ENCODE assay signal across 1 cellular context in the genomic region with DNA sequence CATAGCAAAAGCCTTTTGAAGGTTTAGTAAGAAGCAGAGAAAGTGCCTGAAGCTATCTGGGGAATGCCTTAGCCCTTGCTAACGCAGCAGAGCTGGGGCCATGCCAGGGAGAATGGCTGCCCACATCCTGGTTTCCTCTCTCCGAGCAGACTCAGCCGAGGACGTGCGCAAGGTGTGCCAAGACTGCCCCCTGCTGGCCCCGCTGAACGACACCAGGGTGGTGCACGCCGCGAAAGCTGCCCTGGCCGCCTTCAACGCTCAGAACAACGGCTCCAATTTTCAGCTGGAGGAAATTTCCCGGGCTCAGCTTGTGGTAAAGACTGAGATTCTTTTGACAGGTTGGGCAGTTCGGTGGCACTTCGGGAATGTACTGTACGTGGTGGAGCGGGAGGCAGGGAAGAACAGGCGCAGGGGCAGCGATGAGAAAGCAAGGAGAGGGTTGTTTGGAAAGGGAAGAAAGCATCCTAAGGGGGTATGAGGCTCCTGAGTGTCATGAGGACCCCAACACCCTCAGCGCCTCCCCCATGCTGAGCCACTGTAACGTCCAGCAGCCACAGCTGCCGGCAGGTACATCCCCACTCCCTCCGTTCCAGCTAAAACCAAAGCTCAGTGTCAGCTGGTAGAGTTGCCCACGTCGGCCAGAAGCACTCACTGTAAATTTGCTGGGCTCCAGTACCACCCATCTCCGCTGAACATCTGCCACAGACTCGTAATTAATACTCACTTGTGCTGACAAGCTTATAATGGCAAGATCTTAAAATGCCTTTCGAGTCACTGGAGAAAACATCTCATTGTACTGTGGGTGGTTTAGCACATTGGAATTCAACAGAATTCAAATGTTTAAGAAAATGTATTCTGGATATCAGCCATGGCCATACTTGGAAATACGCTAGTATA.
TF ChIP-seq lines count a peak whose summit lies in the region.

No MANE protein-coding gene starts in this region.

TF ChIP-seq in HepG2, 621 proteins besides CTCF, POLR2A, EP300 and RAD21 (continued from another document and continues in another):
- no peak for TF ChIP-seq ZNF142 (CRISPR knock-in tag; IDR thresholded peaks at IDR 0.05)
- no peak for TF ChIP-seq RFX5 (IDR thresholded peaks at IDR 0.05; ENCODE audit: low read depth, low read length)
- TF ChIP-seq ZNF597 (CRISPR knock-in tag; IDR thresholded peaks at IDR 0.05): no peak
- TF ChIP-seq HOXA3 (CRISPR knock-in tag; IDR thresholded peaks at IDR 0.05): peak; percentile 41; the same call in 1 of the 2 replicates
- no peak for TF ChIP-seq PTBP1 (IDR thresholded peaks at IDR 0.05; ENCODE audit: low read depth, low read length, poor library complexity, severe bottlenecking)
- TF ChIP-seq, protein P1, sequence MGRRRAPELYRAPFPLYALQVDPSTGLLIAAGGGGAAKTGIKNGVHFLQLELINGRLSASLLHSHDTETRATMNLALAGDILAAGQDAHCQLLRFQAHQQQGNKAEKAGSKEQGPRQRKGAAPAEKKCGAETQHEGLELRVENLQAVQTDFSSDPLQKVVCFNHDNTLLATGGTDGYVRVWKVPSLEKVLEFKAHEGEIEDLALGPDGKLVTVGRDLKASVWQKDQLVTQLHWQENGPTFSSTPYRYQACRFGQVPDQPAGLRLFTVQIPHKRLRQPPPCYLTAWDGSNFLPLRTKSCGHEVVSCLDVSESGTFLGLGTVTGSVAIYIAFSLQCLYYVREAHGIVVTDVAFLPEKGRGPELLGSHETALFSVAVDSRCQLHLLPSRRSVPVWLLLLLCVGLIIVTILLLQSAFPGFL (CRISPR knock-in tag; IDR thresholded peaks at IDR 0.05): no peak
- peak; percentile 84; the same call in 1 of the 2 replicates for TF ChIP-seq PRMT3 (CRISPR knock-in tag; IDR thresholded peaks at IDR 0.05; ENCODE audit: borderline replicate concordance, low read depth)
- 0 out of 2 replicates have a peak, but pooled peaks have one; percentile 8 for TF ChIP-seq NFYC (CRISPR knock-in tag; IDR thresholded peaks at IDR 0.05)
- no peak for TF ChIP-seq KLF6 (CRISPR knock-in tag; IDR thresholded peaks at IDR 0.05)
- TF ChIP-seq ZNF660 (CRISPR knock-in tag; IDR thresholded peaks at IDR 0.05; ENCODE audit: borderline replicate concordance, low read depth): no peak
- TF ChIP-seq SMC3 (IDR thresholded peaks at IDR 0.05; ENCODE audit: low read length): peak; percentile 36; the same call in 1 of the 2 replicates
- TF ChIP-seq, protein P2, sequence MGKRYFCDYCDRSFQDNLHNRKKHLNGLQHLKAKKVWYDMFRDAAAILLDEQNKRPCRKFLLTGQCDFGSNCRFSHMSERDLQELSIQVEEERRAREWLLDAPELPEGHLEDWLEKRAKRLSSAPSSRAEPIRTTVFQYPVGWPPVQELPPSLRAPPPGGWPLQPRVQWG (CRISPR knock-in tag; IDR thresholded peaks at IDR 0.05; ENCODE audit: borderline replicate concordance, low read depth): 0 out of 2 replicates have a peak, but pooled peaks have one; percentile 92
- TF ChIP-seq HCFC1 (IDR thresholded peaks at IDR 0.05; ENCODE audit: low read depth, low read length): no peak
- 0 out of 2 replicates have a peak, but pooled peaks have one; percentile 19 for TF ChIP-seq SIX4 (CRISPR knock-in tag; IDR thresholded peaks at IDR 0.05)
- TF ChIP-seq IKZF1 (IDR thresholded peaks at IDR 0.05): no peak
- TF ChIP-seq, protein P3, sequence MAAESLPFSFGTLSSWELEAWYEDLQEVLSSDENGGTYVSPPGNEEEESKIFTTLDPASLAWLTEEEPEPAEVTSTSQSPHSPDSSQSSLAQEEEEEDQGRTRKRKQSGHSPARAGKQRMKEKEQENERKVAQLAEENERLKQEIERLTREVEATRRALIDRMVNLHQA (CRISPR knock-in tag; IDR thresholded peaks at IDR 0.05): no peak
- TF ChIP-seq YEATS4 (CRISPR knock-in tag; IDR thresholded peaks at IDR 0.05; ENCODE audit: borderline replicate concordance): no peak
- no peak for TF ChIP-seq ZNF883 (CRISPR knock-in tag; IDR thresholded peaks at IDR 0.05; ENCODE audit: not compliant biosample characterization)
- TF ChIP-seq, protein P4, sequence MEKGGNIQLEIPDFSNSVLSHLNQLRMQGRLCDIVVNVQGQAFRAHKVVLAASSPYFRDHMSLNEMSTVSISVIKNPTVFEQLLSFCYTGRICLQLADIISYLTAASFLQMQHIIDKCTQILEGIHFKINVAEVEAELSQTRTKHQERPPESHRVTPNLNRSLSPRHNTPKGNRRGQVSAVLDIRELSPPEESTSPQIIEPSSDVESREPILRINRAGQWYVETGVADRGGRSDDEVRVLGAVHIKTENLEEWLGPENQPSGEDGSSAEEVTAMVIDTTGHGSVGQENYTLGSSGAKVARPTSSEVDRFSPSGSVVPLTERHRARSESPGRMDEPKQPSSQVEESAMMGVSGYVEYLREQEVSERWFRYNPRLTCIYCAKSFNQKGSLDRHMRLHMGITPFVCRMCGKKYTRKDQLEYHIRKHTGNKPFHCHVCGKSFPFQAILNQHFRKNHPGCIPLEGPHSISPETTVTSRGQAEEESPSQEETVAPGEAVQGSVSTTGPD (CRISPR knock-in tag; IDR thresholded peaks at IDR 0.05): 0 out of 2 replicates have a peak, but pooled peaks have one; percentile 4
- TF ChIP-seq SYNCRIP (IDR thresholded peaks at IDR 0.05; ENCODE audit: insufficient read depth, low read depth, low read length): no peak
- peak; percentile 56 for TF ChIP-seq POLR2G (IDR thresholded peaks at IDR 0.05; ENCODE audit: low read depth, low read length)
- TF ChIP-seq PBX2 (CRISPR knock-in tag; IDR thresholded peaks at IDR 0.05): no peak
- 0 out of 2 replicates have a peak, but pooled peaks have one; percentile 29 for TF ChIP-seq ZNF761 (CRISPR knock-in tag; conservative IDR thresholded peaks at IDR 0.05)
- TF ChIP-seq MEF2D (CRISPR knock-in tag; IDR thresholded peaks at IDR 0.05): peak; percentile 72; the same call in 1 of the 2 replicates
- TF ChIP-seq, protein P5, sequence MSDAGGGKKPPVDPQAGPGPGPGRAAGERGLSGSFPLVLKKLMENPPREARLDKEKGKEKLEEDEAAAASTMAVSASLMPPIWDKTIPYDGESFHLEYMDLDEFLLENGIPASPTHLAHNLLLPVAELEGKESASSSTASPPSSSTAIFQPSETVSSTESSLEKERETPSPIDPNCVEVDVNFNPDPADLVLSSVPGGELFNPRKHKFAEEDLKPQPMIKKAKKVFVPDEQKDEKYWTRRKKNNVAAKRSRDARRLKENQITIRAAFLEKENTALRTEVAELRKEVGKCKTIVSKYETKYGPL (CRISPR knock-in tag; IDR thresholded peaks at IDR 0.05): no peak
- no peak for TF ChIP-seq GLMP (CRISPR knock-in tag; IDR thresholded peaks at IDR 0.05; ENCODE audit: borderline replicate concordance)
- TF ChIP-seq CAMTA2 (CRISPR knock-in tag; IDR thresholded peaks at IDR 0.05; ENCODE audit: borderline replicate concordance): no peak
- TF ChIP-seq ZNF720 (CRISPR knock-in tag; IDR thresholded peaks at IDR 0.05): no peak
- no peak for TF ChIP-seq TGIF2 (CRISPR knock-in tag; IDR thresholded peaks at IDR 0.05)
- TF ChIP-seq NFATC3 (CRISPR knock-in tag; IDR thresholded peaks at IDR 0.05): no peak
- no peak for TF ChIP-seq TBL1XR1 (IDR thresholded peaks at IDR 0.05; ENCODE audit: borderline replicate concordance, low read length, partially characterized antibody)
- no peak; the same call in 1 of the 2 replicates for TF ChIP-seq ZNF234 (CRISPR knock-in tag; conservative IDR thresholded peaks at IDR 0.05)
- TF ChIP-seq, protein P6, sequence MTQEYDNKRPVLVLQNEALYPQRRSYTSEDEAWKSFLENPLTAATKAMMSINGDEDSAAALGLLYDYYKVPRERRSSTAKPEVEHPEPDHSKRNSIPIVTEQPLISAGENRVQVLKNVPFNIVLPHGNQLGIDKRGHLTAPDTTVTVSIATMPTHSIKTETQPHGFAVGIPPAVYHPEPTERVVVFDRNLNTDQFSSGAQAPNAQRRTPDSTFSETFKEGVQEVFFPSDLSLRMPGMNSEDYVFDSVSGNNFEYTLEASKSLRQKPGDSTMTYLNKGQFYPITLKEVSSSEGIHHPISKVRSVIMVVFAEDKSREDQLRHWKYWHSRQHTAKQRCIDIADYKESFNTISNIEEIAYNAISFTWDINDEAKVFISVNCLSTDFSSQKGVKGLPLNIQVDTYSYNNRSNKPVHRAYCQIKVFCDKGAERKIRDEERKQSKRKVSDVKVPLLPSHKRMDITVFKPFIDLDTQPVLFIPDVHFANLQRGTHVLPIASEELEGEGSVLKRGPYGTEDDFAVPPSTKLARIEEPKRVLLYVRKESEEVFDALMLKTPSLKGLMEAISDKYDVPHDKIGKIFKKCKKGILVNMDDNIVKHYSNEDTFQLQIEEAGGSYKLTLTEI (CRISPR knock-in tag; conservative IDR thresholded peaks at IDR 0.05): no peak
- TF ChIP-seq, protein P7, sequence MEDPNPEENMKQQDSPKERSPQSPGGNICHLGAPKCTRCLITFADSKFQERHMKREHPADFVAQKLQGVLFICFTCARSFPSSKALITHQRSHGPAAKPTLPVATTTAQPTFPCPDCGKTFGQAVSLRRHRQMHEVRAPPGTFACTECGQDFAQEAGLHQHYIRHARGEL (CRISPR knock-in tag; IDR thresholded peaks at IDR 0.05): no peak
- 0 out of 2 replicates have a peak, but pooled peaks have one; percentile 54 for TF ChIP-seq FOXO1 (CRISPR knock-in tag; IDR thresholded peaks at IDR 0.05)
- no peak for TF ChIP-seq CENPT (CRISPR knock-in tag; IDR thresholded peaks at IDR 0.05; ENCODE audit: low read depth)
- TF ChIP-seq ZNF891 (CRISPR knock-in tag; IDR thresholded peaks at IDR 0.05): peak; percentile 91
- no peak for TF ChIP-seq MAZ (IDR thresholded peaks at IDR 0.05; ENCODE audit: borderline replicate concordance, low read depth, low read length)
- TF ChIP-seq MAZ (CRISPR knock-in tag; IDR thresholded peaks at IDR 0.05; ENCODE audit: low read depth): no peak
- no peak for TF ChIP-seq ZNF10 (CRISPR knock-in tag; IDR thresholded peaks at IDR 0.05; ENCODE audit: borderline replicate concordance, low read depth)
- TF ChIP-seq SMAD9 (CRISPR knock-in tag; IDR thresholded peaks at IDR 0.05): no peak
